In the genomic region with DNA sequence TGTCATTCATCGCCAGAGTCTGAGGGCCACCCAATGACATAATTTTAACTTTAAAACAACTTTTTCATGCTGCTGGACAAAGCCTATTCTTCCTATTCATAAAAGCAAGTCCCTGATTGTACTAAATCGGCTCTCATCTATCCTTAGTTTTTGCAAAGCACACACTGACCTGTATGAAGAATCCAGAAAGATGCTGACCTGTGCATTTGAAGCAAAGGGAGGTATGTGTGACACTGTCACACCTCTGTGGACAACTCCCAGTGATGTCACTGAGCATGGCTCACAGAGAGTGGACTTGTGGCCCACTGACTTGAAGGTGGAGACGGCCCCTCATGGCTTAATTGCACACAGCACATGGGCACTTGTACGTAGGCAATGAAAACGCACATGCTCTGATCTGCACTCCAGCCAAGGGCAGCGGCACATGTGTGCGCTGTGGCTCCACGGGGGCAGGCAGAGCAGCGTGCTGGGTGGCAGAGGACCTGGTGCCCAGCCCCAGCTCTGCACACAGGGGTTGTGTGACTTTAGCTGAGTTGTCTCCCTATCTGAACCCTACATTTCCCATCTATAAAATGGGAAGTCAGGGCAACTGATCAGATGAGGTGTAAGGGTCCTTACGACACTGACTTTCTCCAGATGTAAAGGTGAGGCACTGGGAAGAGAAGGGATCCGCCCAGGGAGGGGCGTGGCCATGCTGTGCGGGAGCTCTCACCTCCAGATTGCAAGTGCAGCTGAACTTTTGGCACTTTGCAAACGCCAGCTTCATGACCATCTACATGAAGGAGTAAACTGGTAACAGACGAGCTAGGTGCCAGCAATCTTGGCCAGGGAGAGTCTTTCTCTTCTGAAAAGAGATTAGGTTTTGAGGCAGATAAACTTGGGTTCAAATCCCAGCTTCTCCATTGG, we compare ENCODE assay signal across 16 cellular contexts.
"Had no signal": no experiment of that assay in that cellular context is flagged by ENCODE, and none has a peak within 500 bp of the region (broad histone marks: within the 10 kb centered on the region; RNA-seq: fewer than 3 reads in every experiment).

No MANE protein-coding gene starts in this region.

- H3K9me3 ChIP-seq: esophagus squamous epithelium, heart right ventricle, psoas muscle, thoracic aorta, upper lobe of left lung had no signal

- ATAC-seq: heart right ventricle; psoas muscle; right cardiac atrium; stimulated activated memory B cell treated with anti-CD40 and anti-IgM and Interleukin-4, amounts not matched to agents 10 μg/mL and 1 μg/mL and 100 μg/mL, for 72 hours had no signal

- H3K36me3 ChIP-seq: esophagus squamous epithelium, heart right ventricle, thoracic aorta, upper lobe of left lung had no signal

- H3K4me3 ChIP-seq: esophagus squamous epithelium, heart right ventricle, psoas muscle, thoracic aorta, upper lobe of left lung had no signal

- H3K4me1 ChIP-seq: upper lobe of left lung had no signal

- H3K27ac ChIP-seq: esophagus squamous epithelium, heart right ventricle, psoas muscle, thoracic aorta, upper lobe of left lung had no signal

- FAIRE-seq: bronchial epithelial cell, small intestine had no signal

- DNase-seq: activated CD4-positive, alpha-beta T cell treated with anti-CD3 and anti-CD28 coated beads, Interleukin-2, amount 50 U/mL, for 1 hour; activated CD4-positive, CD25-positive, alpha-beta regulatory T cell treated with anti-CD3 and anti-CD28 coated beads, Interleukin-2, amount 50 U/mL, for 72 hours; cerebellar nuclear complex; effector CD8-positive, alpha-beta T cell; esophagus squamous epithelium; heart right ventricle; midbrain; psoas muscle; right cardiac atrium; small intestine; stimulated activated CD4-positive, alpha-beta T cell treated with anti-CD3 and anti-CD28 coated beads, Interleukin-4, amount 100 ng/mL, for 4 hours; T1000 had no signal

- H3K27me3 ChIP-seq: heart right ventricle, upper lobe of left lung had no signal
